In the genomic region with DNA sequence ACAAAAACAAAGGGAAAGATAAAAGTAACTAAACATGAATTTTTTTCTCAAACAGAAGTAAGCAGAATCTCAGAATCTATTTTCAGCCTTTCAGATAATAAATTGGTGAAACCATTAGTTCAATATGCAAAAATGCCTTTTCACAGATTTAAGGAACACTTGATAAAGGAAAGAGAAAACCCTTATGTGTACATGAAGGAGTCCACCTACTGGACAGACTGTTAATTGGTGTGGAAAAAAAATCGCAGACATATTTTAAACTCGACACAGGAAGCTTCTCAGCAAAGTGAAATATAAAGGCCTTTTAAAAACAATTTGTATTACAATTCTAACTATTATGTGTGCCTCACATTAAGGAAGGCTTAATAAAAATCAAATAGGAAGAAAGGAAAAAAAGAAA, we compare ENCODE assay signal across 12 cellular contexts. TPM values are rescaled to one million over a fixed set of nuclear protein-coding genes. Genes with fewer than 3 reads are reported as not detected.
DNase-seq lines count a peak whose midpoint lies in the region; ATAC-seq and TF ChIP-seq lines count a peak whose summit lies in the region.
"Had no signal": no experiment of that assay in that cellular context is flagged by ENCODE, and none has a peak within 500 bp of the region (broad histone marks: within the 10 kb centered on the region; RNA-seq: fewer than 3 reads in every experiment).

No MANE protein-coding gene starts in this region.

- H3K27me3 Mint-ChIP-seq in osteocyte (ENCODE audit: unreplicated experiment) (peaks cover 8% of the 10 kb centered on the region), T-cell (no peaks in the 10 kb centered on the region)

- no CpG with 5 or more reads among the region's 2 CpGs for WGBS in neuronal stem cell (ENCODE audit: extremely low coverage in 2 of 2, insufficient read length in 2 of 2, insufficient replicate concordance in 1 of 2), 2 donors

- no peak overlapping the region for H3K27ac ChIP-seq in neuronal stem cell (replicated peaks; ENCODE audit: low read length)
- H3K27ac ChIP-seq: skin epidermis had no signal

- no peaks in the 10 kb centered on the region for H3K9me3 ChIP-seq in neuronal stem cell (replicated peaks in 1 of 2; ENCODE audit: control insufficient read depth in 2 of 2, insufficient read depth in 1 of 2, low read depth in 1 of 2, low read length in 2 of 2)

- H4K8ac ChIP-seq in neuronal stem cell (ENCODE audit: low read depth, low read length): no peak overlapping the region

- no peak overlapping the region for H2AK5ac ChIP-seq in neuronal stem cell (ENCODE audit: low read depth, low read length)

- CTCF ChIA-PET in T-cell (lab: Charles Lee): no interaction called here

- DNase-seq in NB4 (ENCODE audit: low read depth) (peak; percentile 31), cerebellar cortex (ENCODE audit: low spot score) (peak; percentile 3), osteocyte (ENCODE audit: extremely low spot score, unreplicated experiment) (no peak), NCI-H1436 treated with DMSO at 0.1 percent for 48 hours (lab: John Stamatoyannopoulos, UW) (no peak), T-cell (no peak), neuronal stem cell (ENCODE audit: low spot score) (no peak)
- DNase-seq: amniotic stem cell, NCI-H1694 treated with DMSO at 0.1 percent for 48 hours had no signal

- H3K36me3 ChIP-seq in neuronal stem cell (replicated peaks in 1 of 2; ENCODE audit: control insufficient read depth in 2 of 2, insufficient read depth in 2 of 2, low read length in 2 of 2): no peaks in the 10 kb centered on the region

- no peak overlapping the region for H3K4me3 ChIP-seq in NB4 (ENCODE audit: low read depth, low read length)
- H3K4me3 ChIP-seq in neuronal stem cell (ENCODE audit: low read length in 2 of 2): no peak overlapping the region
- H3K4me3 ChIP-seq: skin epidermis had no signal

- no peaks in the 10 kb centered on the region for H3K79me1 ChIP-seq in neuronal stem cell (ENCODE audit: low read depth, low read length)

- H3K4me1 ChIP-seq in neuronal stem cell (ENCODE audit: control insufficient read depth in 2 of 2, insufficient read depth in 1 of 2, low read depth in 1 of 2, low read length in 2 of 2): no peaks in the 10 kb centered on the region

- H3K18ac ChIP-seq in neuronal stem cell (ENCODE audit: low read length): no peak overlapping the region

- TF ChIP-seq CTCF in GM12872 (IDR thresholded peaks at IDR 0.05; ENCODE audit: insufficient read depth, low read depth, low read length): 0 out of 3 replicates have a peak, but pooled peaks have one; percentile 9
- TF ChIP-seq CTCF in NB4 (IDR thresholded peaks at IDR 0.05; ENCODE audit: low read depth, low read length): peak; percentile 12
- peak; percentile 43 for TF ChIP-seq CTCF in osteocyte (IDR thresholded peaks at IDR 0.05)

- no peak overlapping the region for H2BK5ac ChIP-seq in neuronal stem cell (ENCODE audit: low read length)

- H3K23ac ChIP-seq in neuronal stem cell (ENCODE audit: low read depth, low read length, poor library complexity): no peak overlapping the region

- no peak overlapping the region for H3K14ac ChIP-seq in neuronal stem cell (ENCODE audit: low read length)

- H3K27ac Mint-ChIP-seq in osteocyte (ENCODE audit: unreplicated experiment): no peak overlapping the region
- H3K27ac Mint-ChIP-seq in T-cell: no peak overlapping the region

- no peak overlapping the region for H2BK15ac ChIP-seq in neuronal stem cell (ENCODE audit: low read length)

- no peak overlapping the region for H4K91ac ChIP-seq in neuronal stem cell (ENCODE audit: low read depth, low read length, poor library complexity)

- H3K4me3 Mint-ChIP-seq in osteocyte (ENCODE audit: unreplicated experiment) (no peak overlapping the region), T-cell (no peak overlapping the region)

- no peak overlapping the region for H3K9ac ChIP-seq in neuronal stem cell (ENCODE audit: low read depth, low read length, poor library complexity)

- H2BK120ac ChIP-seq in neuronal stem cell (ENCODE audit: low read depth, low read length): no peak overlapping the region

- H3K4me2 ChIP-seq in neuronal stem cell (ENCODE audit: insufficient read depth, low read length, poor library complexity, severe bottlenecking): no peak overlapping the region

- H3K36me3 Mint-ChIP-seq in osteocyte (ENCODE audit: unreplicated experiment) (no peaks in the 10 kb centered on the region), T-cell (no peaks in the 10 kb centered on the region)

- no peak overlapping the region for H2AFZ ChIP-seq in neuronal stem cell (ENCODE audit: low read length)

- no peaks in the 10 kb centered on the region for H3K27me3 ChIP-seq in neuronal stem cell (ENCODE audit: control insufficient read depth in 3 of 3, insufficient read depth in 3 of 3, low read depth in 1 of 3, low read length in 3 of 3)

- H2BK12ac ChIP-seq in neuronal stem cell (ENCODE audit: low read length): no peak overlapping the region

- no peak for TF ChIP-seq POLR2A in NB4 (IDR thresholded peaks at IDR 0.05; ENCODE audit: extremely low read depth, insufficient read length)

- no peaks in the 10 kb centered on the region for H3K9me3 Mint-ChIP-seq in osteocyte (ENCODE audit: unreplicated experiment)
- H3K9me3 Mint-ChIP-seq in T-cell: no peaks in the 10 kb centered on the region

- H3K4ac ChIP-seq in neuronal stem cell (ENCODE audit: low read length): no peak overlapping the region

- ATAC-seq in GM18870 (IDR thresholded peaks at IDR 0.05; ENCODE audit: unreplicated experiment) (no peak), T-cell (replicated peaks in 1 of 4) (no peak)

- POLR2A ChIA-PET in T-cell (lab: Charles Lee): no interaction called here

- no peaks in the 10 kb centered on the region for H3K4me1 Mint-ChIP-seq in osteocyte (ENCODE audit: unreplicated experiment)
- no peaks in the 10 kb centered on the region for H3K4me1 Mint-ChIP-seq in T-cell

RNA-seq across cellular contexts. Expression of gene COX7B2, which starts 22.3 kb away (rescaled TPM):
- total RNA-seq in osteocyte (not detected in 2 replicates), T-cell (not detected)
- not detected for polyA plus RNA-seq in neuronal stem cell (2013, experiment 1 of 2)
- not detected for polyA plus RNA-seq in neuronal stem cell (2013, experiment 2 of 2)
- polyA plus RNA-seq: thymus had no signal

Comparison
In these comparisons a context has a peak if more than half of its experiments do, and no peak if none do; other contexts are left out.
1. DNase-seq: peak in NB4 (single experiment) and cerebellar cortex (single experiment); none in osteocyte (single experiment), NCI-H1436 treated with DMSO at 0.1 percent for 48 hours (single experiment), T-cell (0 of 34) and neuronal stem cell (single experiment).
2. Peak in every context shown above with its lines, with median percentiles within 50 percentile points of each other: CTCF ChIP-seq.